Comparison of ENCODE assay signal across 21 cellular contexts in genomic region chr11:103878646-103879045, GRCh38.
"Had no signal": no experiment of that assay in that cellular context is flagged by ENCODE, and none has a peak within 500 bp of the region (broad histone marks: within the 10 kb centered on the region; RNA-seq: fewer than 3 reads in every experiment).

No MANE protein-coding gene starts in this region.

- H3K4me3 Mint-ChIP-seq: activated naive CD4-positive, alpha-beta T cell treated with anti-CD3 and anti-CD28 coated beads, Interleukin-2, amount 50 U/mL, for 24 hours; dendritic cell treated with granulocyte-macrophage colony-stimulating factor and Interleukin-4, amounts not matched to agents 40 ng/mL and 50 ng/mL, for 4 days; nephron had no signal

- H3K4me1 Mint-ChIP-seq: activated naive CD4-positive, alpha-beta T cell treated with anti-CD3 and anti-CD28 coated beads, Interleukin-2, amount 50 U/mL, for 24 hours had no signal

- DNase-seq: activated CD4-positive, alpha-beta T cell treated with anti-CD3 and anti-CD28 coated beads for 1 hour; activated gamma-delta T cell; amniotic stem cell; effector CD8-positive, alpha-beta T cell; foreskin melanocyte; head of caudate nucleus; midbrain; nucleus accumbens; retina; stimulated activated CD4-positive, alpha-beta T cell treated with anti-CD3 and anti-CD28 coated beads, Interleukin-12 subunit alpha, Interleukin-12 subunit beta, amount 100 ng/mL, for 4 hours; stimulated activated CD4-positive, alpha-beta T cell treated with anti-CD3 and anti-CD28 coated beads, Interleukin-1b, Interleukin-23, amount 100 ng/mL, for 48 hours; stimulated activated CD8-positive, alpha-beta memory T cell treated with anti-CD3 and anti-CD28 coated beads, Interleukin-4, amount 100 ng/mL, for 48 hours; stimulated activated naive CD4-positive, alpha-beta T cell; T-helper 2 cell; thyroid gland; WERI-Rb-1 had no signal

- ATAC-seq: left lobe of liver had no signal

- H3K9me3 Mint-ChIP-seq: dendritic cell treated with granulocyte-macrophage colony-stimulating factor and Interleukin-4, amounts not matched to agents 40 ng/mL and 50 ng/mL, for 4 days; nephron had no signal

- H3K36me3 Mint-ChIP-seq: activated naive CD4-positive, alpha-beta T cell treated with anti-CD3 and anti-CD28 coated beads, Interleukin-2, amount 50 U/mL, for 24 hours had no signal

- H3K27ac Mint-ChIP-seq: activated naive CD4-positive, alpha-beta T cell treated with anti-CD3 and anti-CD28 coated beads, Interleukin-2, amount 50 U/mL, for 24 hours; dendritic cell treated with granulocyte-macrophage colony-stimulating factor and Interleukin-4, amounts not matched to agents 40 ng/mL and 50 ng/mL, for 4 days; nephron had no signal

- H3K27me3 Mint-ChIP-seq: activated naive CD4-positive, alpha-beta T cell treated with anti-CD3 and anti-CD28 coated beads, Interleukin-2, amount 50 U/mL, for 24 hours; dendritic cell treated with granulocyte-macrophage colony-stimulating factor and Interleukin-4, amounts not matched to agents 40 ng/mL and 50 ng/mL, for 4 days had no signal

- H3K4me3 ChIP-seq: lung, thyroid gland had no signal
